In genomic region chr5:154654484-154655375, GRCh38 we compare ENCODE assay signal across 1 cellular context.
TF ChIP-seq lines count a peak whose summit lies in the region.

No MANE protein-coding gene starts in this region.

TF ChIP-seq in WTC11, 78 proteins besides CTCF, POLR2A, EP300 and RAD21 (continued from another document):
- TF ChIP-seq PRDM15 (CRISPR knock-in tag; IDR thresholded peaks at IDR 0.05) (no peak), ATF3 (CRISPR knock-in tag; conservative IDR thresholded peaks at IDR 0.05) (no peak), ZNF281 (CRISPR knock-in tag; IDR thresholded peaks at IDR 0.05) (no peak), ATF2 (CRISPR knock-in tag; IDR thresholded peaks at IDR 0.05; ENCODE audit: borderline replicate concordance, low read depth) (no peak), ZNF219 (CRISPR knock-in tag; IDR thresholded peaks at IDR 0.05; ENCODE audit: borderline replicate concordance) (no peak), FOXK1 (CRISPR knock-in tag; IDR thresholded peaks at IDR 0.05) (no peak)
